23 cellular contexts compared by ENCODE assay signal in the genomic region with DNA sequence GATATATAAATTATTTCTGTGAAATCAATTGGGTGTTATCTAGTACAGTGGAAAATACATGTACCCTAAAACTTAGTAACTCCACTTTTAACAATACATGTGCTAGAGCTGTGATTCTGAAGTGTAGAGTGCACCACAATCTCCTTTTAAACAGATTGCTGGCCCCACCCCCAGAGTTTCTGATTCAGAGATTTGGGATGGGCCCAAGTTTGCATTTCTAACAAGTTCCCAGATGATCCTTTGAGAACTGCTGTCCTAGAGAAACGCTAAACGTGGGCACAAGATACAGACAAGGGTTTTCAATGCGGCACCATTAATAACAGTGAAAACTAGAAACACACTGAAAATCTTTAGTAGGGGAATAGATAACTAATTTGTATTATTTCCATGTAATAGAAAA. TPM values are rescaled to one million over a fixed set of nuclear protein-coding genes. Genes with fewer than 3 reads are reported as not detected.
DNase-seq lines count a peak whose midpoint lies in the region; ATAC-seq and TF ChIP-seq lines count a peak whose summit lies in the region.
"Had no signal": no experiment of that assay in that cellular context is flagged by ENCODE, and none has a peak within 500 bp of the region (broad histone marks: within the 10 kb centered on the region; RNA-seq: fewer than 3 reads in every experiment).

No MANE protein-coding gene starts in this region.

- peaks cover 67% of the 10 kb centered on the region for H3K79me2 ChIP-seq in SK-N-SH (ENCODE audit: insufficient read depth)

- H3K4me3 ChIP-seq in SK-N-SH (ENCODE audit: low read depth in 2 of 2, low read length in 1 of 2): no peak overlapping the region
- H3K4me3 ChIP-seq in fibroblast of the aortic adventitia (ENCODE audit: low read depth, low read length): no peak overlapping the region
- H3K4me3 ChIP-seq: BLaER1 treated with 17β-estradiol and CSF1 and Interleukin-3, amounts not matched to agents 10 nM and 100 nM; cardiac muscle cell; hepatocyte; K562; pancreas; stomach had no signal

- H3K9me3 ChIP-seq in SK-N-SH: no peaks in the 10 kb centered on the region
- H3K9me3 ChIP-seq: BLaER1 treated with 17β-estradiol and CSF1 and Interleukin-3, amounts not matched to agents 10 nM and 100 nM; pancreas; stomach had no signal

- peaks cover 10% of the 10 kb centered on the region; the same call in 1 of the 2 replicates for H4K20me1 ChIP-seq in SK-N-SH (ENCODE audit: insufficient read depth)

- CTCF ChIA-PET in SK-N-SH (lab: Yijun Ruan, JAX): interaction anchor here (0.8 to 1.3 kb wide), 3 partner anchors 21 to 55 kb away, joined by 3 to 5 read pairs (median 3); no protein-coding TSS in a partner anchor

- WGBS in SK-N-SH (ENCODE audit: low lambda C conversion rate): 88% methylated on average over 3 of the region's 3 CpGs

- no peak overlapping the region for H3K4me2 ChIP-seq in SK-N-SH
- H3K4me2 ChIP-seq: BLaER1 treated with 17β-estradiol and CSF1 and Interleukin-3, amounts not matched to agents 10 nM and 100 nM; hepatocyte had no signal

- no peak for TF ChIP-seq RAD21 in SK-N-SH (IDR thresholded peaks at IDR 0.05; ENCODE audit: low read length)

- H3K27me3 ChIP-seq in SK-N-SH (ENCODE audit: insufficient read depth): no peaks in the 10 kb centered on the region
- H3K27me3 ChIP-seq: BLaER1 treated with 17β-estradiol and CSF1 and Interleukin-3, amounts not matched to agents 10 nM and 100 nM; cardiac muscle cell; hepatocyte; pancreas; stomach had no signal

- no peak for TF ChIP-seq EP300 in SK-N-SH (IDR thresholded peaks at IDR 0.05; ENCODE audit: borderline replicate concordance in 1 of 2, low read depth in 1 of 2, low read length in 1 of 2)

- H3K4me1 ChIP-seq in SK-N-SH (ENCODE audit: control insufficient read depth in 1 of 2, insufficient read depth in 2 of 2, low read depth in 1 of 2, low read length in 1 of 2): peaks cover 4 to 12% of the 10 kb centered on the region in 2 experiments; a peak in 2 of 4 replicates

- no peak overlapping the region for H3K9ac ChIP-seq in SK-N-SH
- H3K9ac ChIP-seq: BLaER1 treated with 17β-estradiol and CSF1 and Interleukin-3, amounts not matched to agents 10 nM and 100 nM had no signal

- H3K36me3 ChIP-seq in SK-N-SH (replicated peaks in 1 of 2; ENCODE audit: control insufficient read depth in 1 of 2, insufficient read depth in 2 of 2, low read length in 1 of 2): peaks cover 24 to 35% of the 10 kb centered on the region in 2 experiments

- peaks cover 5% of the 10 kb centered on the region for H3F3A ChIP-seq in SK-N-SH (replicated peaks; ENCODE audit: insufficient read depth)

- no peak for TF ChIP-seq CTCF in SK-N-SH (IDR thresholded peaks at IDR 0.05)
- no peak for TF ChIP-seq CTCF in fibroblast of the aortic adventitia (IDR thresholded peaks at IDR 0.05; ENCODE audit: insufficient read depth, low read length)

- H3K27ac ChIP-seq in SK-N-SH (ENCODE audit: low read depth in 2 of 2, low read length in 1 of 2): no peak overlapping the region
- H3K27ac ChIP-seq: 22Rv1; BLaER1 treated with 17β-estradiol and CSF1 and Interleukin-3, amounts not matched to agents 10 nM and 100 nM; cardiac muscle cell; hepatocyte; pancreas had no signal

- no peak overlapping the region for H2AFZ ChIP-seq in SK-N-SH (ENCODE audit: low read depth)
- H2AFZ ChIP-seq: hepatocyte had no signal

- ATAC-seq in SK-N-SH treated with all-trans-retinoic acid at 6 μM for 48 hours (no peak; the same call in 2 of the 3 replicates), HG02759 (IDR thresholded peaks at IDR 0.05; ENCODE audit: unreplicated experiment) (no peak), HG02588 (IDR thresholded peaks at IDR 0.05; ENCODE audit: unreplicated experiment) (no peak), GM21528 (IDR thresholded peaks at IDR 0.05; ENCODE audit: low FRiP score, unreplicated experiment) (no peak)
- ATAC-seq: activated T-helper 17 cell treated with anti-CD3 and anti-CD28 coated beads, Interleukin-2, amount 50 U/mL, for 72 hours; K562; naive thymus-derived CD4-positive, alpha-beta T cell; pancreas had no signal

- POLR2A ChIA-PET in SK-N-SH (lab: Yijun Ruan, JAX): no interaction called here

- no peak for DNase-seq in SK-N-SH
- DNase-seq in amniotic epithelial cell (ENCODE audit: low read depth): peak; percentile 43
- DNase-seq in fibroblast of the aortic adventitia (ENCODE audit: low read depth): peak; percentile 63
- DNase-seq in superior temporal gyrus (ENCODE audit: extremely low spot score): peak; percentile 47
- DNase-seq: activated naive CD8-positive, alpha-beta T cell treated with anti-CD3 and anti-CD28 coated beads for 36 hours; H7; naive thymus-derived CD4-positive, alpha-beta T cell; NCI-H1048; NCI-H510A treated with DMSO at 0.1 percent for 48 hours; pancreas; stimulated activated CD4-positive, alpha-beta T cell treated with anti-CD3 and anti-CD28 coated beads, Interleukin-2, amount 100 ng/mL, for 24 hours; stomach had no signal

- H3K9me2 ChIP-seq in SK-N-SH: no peaks in the 10 kb centered on the region

TF ChIP-seq in SK-N-SH, 30 proteins besides CTCF, POLR2A, EP300 and RAD21:
- TF ChIP-seq FOSL2 (IDR thresholded peaks at IDR 0.05; ENCODE audit: borderline replicate concordance, low read depth) (peak; percentile 14; the same call in 1 of the 2 replicates), USF2 (IDR thresholded peaks at IDR 0.05; ENCODE audit: borderline replicate concordance, low read depth, low read length) (no peak)

TF ChIP-seq in SK-N-SH treated with all-trans-retinoic acid at 6 μM for 48 hours, 23 proteins besides CTCF, POLR2A, EP300 and RAD21:
- no peak for TF ChIP-seq ZNF70 (CRISPR knock-in tag; IDR thresholded peaks at IDR 0.05)
- no peak for TF ChIP-seq ARNTL (CRISPR knock-in tag; IDR thresholded peaks at IDR 0.05; ENCODE audit: borderline replicate concordance, low read depth)
- no peak for TF ChIP-seq CREB5 (CRISPR knock-in tag; IDR thresholded peaks at IDR 0.05; ENCODE audit: low read depth)
- no peak for TF ChIP-seq TOX (CRISPR knock-in tag; IDR thresholded peaks at IDR 0.05; ENCODE audit: borderline replicate concordance)
- TF ChIP-seq BACH2 (CRISPR knock-in tag; IDR thresholded peaks at IDR 0.05; ENCODE audit: borderline replicate concordance): no peak
- TF ChIP-seq ZNF8 (CRISPR knock-in tag; IDR thresholded peaks at IDR 0.05): no peak
- no peak for TF ChIP-seq RARB (CRISPR knock-in tag; IDR thresholded peaks at IDR 0.05)
- no peak for TF ChIP-seq PPARA (CRISPR knock-in tag; IDR thresholded peaks at IDR 0.05; ENCODE audit: borderline replicate concordance)
- TF ChIP-seq ZFP3 (CRISPR knock-in tag; IDR thresholded peaks at IDR 0.05): no peak
- TF ChIP-seq CSDC2 (CRISPR knock-in tag; IDR thresholded peaks at IDR 0.05): no peak
- no peak for TF ChIP-seq ZNF565 (CRISPR knock-in tag; conservative IDR thresholded peaks at IDR 0.05; ENCODE audit: low read depth)
- TF ChIP-seq, protein P1, sequence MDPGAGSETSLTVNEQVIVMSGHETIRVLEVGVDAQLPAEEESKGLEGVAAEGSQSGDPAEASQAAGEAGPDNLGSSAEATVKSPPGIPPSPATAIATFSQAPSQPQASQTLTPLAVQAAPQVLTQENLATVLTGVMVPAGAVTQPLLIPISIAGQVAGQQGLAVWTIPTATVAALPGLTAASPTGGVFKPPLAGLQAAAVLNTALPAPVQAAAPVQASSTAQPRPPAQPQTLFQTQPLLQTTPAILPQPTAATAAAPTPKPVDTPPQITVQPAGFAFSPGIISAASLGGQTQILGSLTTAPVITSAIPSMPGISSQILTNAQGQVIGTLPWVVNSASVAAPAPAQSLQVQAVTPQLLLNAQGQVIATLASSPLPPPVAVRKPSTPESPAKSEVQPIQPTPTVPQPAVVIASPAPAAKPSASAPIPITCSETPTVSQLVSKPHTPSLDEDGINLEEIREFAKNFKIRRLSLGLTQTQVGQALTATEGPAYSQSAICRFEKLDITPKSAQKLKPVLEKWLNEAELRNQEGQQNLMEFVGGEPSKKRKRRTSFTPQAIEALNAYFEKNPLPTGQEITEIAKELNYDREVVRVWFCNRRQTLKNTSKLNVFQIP (CRISPR knock-in tag; IDR thresholded peaks at IDR 0.05; ENCODE audit: borderline replicate concordance, low read depth): no peak
- no peak for TF ChIP-seq ISL1 (CRISPR knock-in tag; IDR thresholded peaks at IDR 0.05)
- TF ChIP-seq CSRNP3 (CRISPR knock-in tag; IDR thresholded peaks at IDR 0.05): no peak

RNA-seq across cellular contexts. Expression of gene NXPH3, which starts 49.2 kb away (rescaled TPM):
- polyA plus RNA-seq in SK-N-SH (2012; rRNA removed): 0.30 and 0.31 TPM in 2 replicates
- polyA plus RNA-seq in SK-N-SH (2012; cell fraction: cytosol; rRNA removed): 0.14 and 0.16 TPM in 2 replicates
- 0.25 and 0.34 TPM in 2 replicates for polyA plus RNA-seq in SK-N-SH (2012; cell fraction: nucleus; rRNA removed)
- total RNA-seq in fibroblast of the aortic adventitia (ENCODE audit: low replicate concordance): 1.4 and 1.9 TPM in 2 replicates
- total RNA-seq: activated T-helper 17 cell treated with anti-CD3 and anti-CD28 coated beads, Interleukin-2, amount 50 U/mL, for 72 hours; naive thymus-derived CD4-positive, alpha-beta T cell; RPMI7951 had no signal
- polyA plus RNA-seq: naive thymus-derived CD4-positive, alpha-beta T cell had no signal

RNA-seq across cellular contexts. Expression of gene SPOP, which starts 53.0 kb away (rescaled TPM):
- 43.5 and 54.0 TPM in 2 replicates for polyA plus RNA-seq in SK-N-SH (2012; rRNA removed)
- polyA plus RNA-seq in SK-N-SH (2012; cell fraction: cytosol; rRNA removed): 38.1 and 44.5 TPM in 2 replicates
- polyA plus RNA-seq in SK-N-SH (2012; cell fraction: nucleus; rRNA removed): 67.4 and 68.6 TPM in 2 replicates
- total RNA-seq in fibroblast of the aortic adventitia (ENCODE audit: low replicate concordance): 46.1 and 85.4 TPM in 2 replicates
